In genomic region chr7:76591602-76592304, GRCh38 we compare ENCODE assay signal across 8 cellular contexts.
DNase-seq lines count a peak whose midpoint lies in the region; ATAC-seq and TF ChIP-seq lines count a peak whose summit lies in the region.
"Not testable (repeated sequence)": the region's sequence is repeated elsewhere in the genome, so short reads cannot be mapped to it uniquely, and the experiment has no call there.

No MANE protein-coding gene starts in this region.

- H3K79me2 ChIP-seq in OCI-LY1 (ENCODE audit: insufficient read depth, low read length), result not testable (repeated sequence)

- not testable (repeated sequence) for H4K20me1 ChIP-seq in OCI-LY1 (ENCODE audit: insufficient read depth, low read length)

- H3K27me3 ChIP-seq in GM06990 (replicated peaks; ENCODE audit: control insufficient read depth, insufficient read depth, low read length); OCI-LY1 (ENCODE audit: insufficient read depth, low read length): not testable (repeated sequence)

- H3F3A ChIP-seq in OCI-LY1 (ENCODE audit: insufficient read depth, low read length), result not testable (repeated sequence)

- H3K9ac ChIP-seq in OCI-LY1 (ENCODE audit: low read length), result not testable (repeated sequence)

- TF ChIP-seq CTCF in GM06990 (IDR thresholded peaks at IDR 0.05; ENCODE audit: insufficient read depth, low read length, poor library complexity, severe bottlenecking); OCI-LY1 (IDR thresholded peaks at IDR 0.05; ENCODE audit: low read length): not testable (repeated sequence)

- peak overlapping the region; percentile 26; the same call in 1 of the 2 replicates for H3K4me2 ChIP-seq in OCI-LY1 (ENCODE audit: low read length)

- peak; percentile 77 for ATAC-seq in GM18517 (IDR thresholded peaks at IDR 0.05; ENCODE audit: unreplicated experiment)
- ATAC-seq in GM19397 (IDR thresholded peaks at IDR 0.05; ENCODE audit: unreplicated experiment), result peak; percentile 69
- peak; percentile 84 for ATAC-seq in GM21723 (IDR thresholded peaks at IDR 0.05; ENCODE audit: unreplicated experiment)
- peak; percentile 63 for ATAC-seq in HG02981 (IDR thresholded peaks at IDR 0.05; ENCODE audit: unreplicated experiment)
- peak; percentile 88 for ATAC-seq in HG03378 (IDR thresholded peaks at IDR 0.05; ENCODE audit: unreplicated experiment)

- H3K4me1 ChIP-seq in OCI-LY1 (ENCODE audit: insufficient read depth, low read length, severe bottlenecking), result peaks cover 23% of the 10 kb centered on the region

- not testable (repeated sequence) for H3K9me2 ChIP-seq in OCI-LY1 (ENCODE audit: low read depth, low read length)

- peak overlapping the region; percentile 62 for H3K27ac ChIP-seq in OCI-LY1 (ENCODE audit: low read depth, low read length, poor library complexity, severe bottlenecking)

- not testable (repeated sequence) for H2AFZ ChIP-seq in OCI-LY1 (ENCODE audit: low read length)

- not testable (repeated sequence) for H3K9me3 ChIP-seq in OCI-LY1 (ENCODE audit: low read length)

- DNase-seq in GM06990 (ENCODE audit: extremely low read depth, insufficient read length) (peak; percentile 26), kidney tubule cell (ENCODE audit: low spot score) (peak; percentile 47)

- not testable (repeated sequence) for H3K4me3 ChIP-seq in GM06990 (replicated peaks; ENCODE audit: low read depth, low read length); OCI-LY1 (ENCODE audit: low read depth, low read length, poor library complexity, severe bottlenecking)

- H3K36me3 ChIP-seq in GM06990 (ENCODE audit: control insufficient read depth, insufficient read depth, low read length); OCI-LY1 (ENCODE audit: insufficient read depth, low read length): not testable (repeated sequence)
